16 cellular contexts compared by ENCODE assay signal in genomic region chr9:92846662-92847145, GRCh38. TPM values are rescaled to one million over a fixed set of nuclear protein-coding genes. Genes with fewer than 3 reads are reported as not detected.
DNase-seq lines count a peak whose midpoint lies in the region; ATAC-seq and TF ChIP-seq lines count a peak whose summit lies in the region.
"Had no signal": no experiment of that assay in that cellular context is flagged by ENCODE, and none has a peak within 500 bp of the region (broad histone marks: within the 10 kb centered on the region; RNA-seq: fewer than 3 reads in every experiment).

No MANE protein-coding gene starts in this region.

- H4K91ac ChIP-seq in mesenchymal stem cell (ENCODE audit: low read length) (no peak overlapping the region), H9 (ENCODE audit: insufficient read length, low read depth, low read length) (no peak overlapping the region)

- H2BK5ac ChIP-seq in mesenchymal stem cell (ENCODE audit: low read depth, low read length, poor library complexity, severe bottlenecking) (no peak overlapping the region), H9 (ENCODE audit: insufficient read length, low read length) (no peak overlapping the region)

- TF ChIP-seq CTCF in liver (IDR thresholded peaks at IDR 0.05; ENCODE audit: low read depth, low read length, missing input control) (no peak), right lobe of liver (IDR thresholded peaks at IDR 0.05) (no peak), coronary artery (IDR thresholded peaks at IDR 0.05) (no peak), H9 (conservative IDR thresholded peaks at IDR 0.05) (no peak)

- no peak for TF ChIP-seq POLR2A in right lobe of liver (IDR thresholded peaks at IDR 0.05)

- H3K4me2 ChIP-seq in mesenchymal stem cell (ENCODE audit: low read length, poor library complexity, severe bottlenecking) (no peak overlapping the region), H9 (ENCODE audit: insufficient read depth, insufficient read length, low read length) (no peak overlapping the region)

- no peak overlapping the region for H3K18ac ChIP-seq in mesenchymal stem cell (ENCODE audit: low read depth in 1 of 2, low read length in 2 of 2)
- H3K18ac ChIP-seq in H9 (ENCODE audit: insufficient read length, low read depth, low read length): no peak overlapping the region

- H3K27ac Mint-ChIP-seq in H9: no peak overlapping the region

- H3K23me2 ChIP-seq in H9 (ENCODE audit: insufficient read length, low read depth, low read length, poor library complexity, severe bottlenecking): no peaks in the 10 kb centered on the region

- 99% methylated on average over 1 of the region's 1 CpG for WGBS in liver
- WGBS in right lobe of liver (ENCODE audit: insufficient coverage, low coverage, low lambda C conversion rate, missing lambda C conversion rate): 100% methylated on average over 1 of the region's 1 CpG
- WGBS in mesenchymal stem cell: no CpG with 5 or more reads among the region's 1 CpG
- no CpG with 5 or more reads among the region's 1 CpG for whole genome bisulfite sequencing in H9 (ENCODE audit: extremely low coverage, insufficient read length, low lambda C conversion rate)

- no peaks in the 10 kb centered on the region for H4K20me1 ChIP-seq in H9 (ENCODE audit: control insufficient read depth, insufficient read depth, insufficient read length)

- no peak overlapping the region for H2BK12ac ChIP-seq in mesenchymal stem cell (ENCODE audit: low read length in 2 of 2)
- H2BK12ac ChIP-seq in H9 (ENCODE audit: insufficient read length, low read depth, low read length): no peak overlapping the region

- H3K27ac ChIP-seq in liver (ENCODE audit: low read depth in 1 of 2, low read length in 2 of 2) (no peak overlapping the region), right lobe of liver (no peak overlapping the region), coronary artery (no peak overlapping the region), mesenchymal stem cell (ENCODE audit: low read length, poor library complexity, severe bottlenecking) (no peak overlapping the region), H9 (ENCODE audit: insufficient read length, low read depth, low read length) (no peak overlapping the region)

- H3K9ac ChIP-seq in liver (ENCODE audit: low read depth in 1 of 2, low read length in 2 of 2): no peak overlapping the region
- H3K9ac ChIP-seq in mesenchymal stem cell (ENCODE audit: low read length): no peak overlapping the region
- no peak overlapping the region for H3K9ac ChIP-seq in H9 (ENCODE audit: extremely low read depth, insufficient read length, low read length)

- peaks cover 3% of the 10 kb centered on the region for H3K79me1 ChIP-seq in mesenchymal stem cell (replicated peaks; ENCODE audit: low read length, poor library complexity, severe bottlenecking)
- H3K79me1 ChIP-seq in H9 (ENCODE audit: insufficient read depth, low read depth, low read length, poor library complexity, severe bottlenecking): no peaks in the 10 kb centered on the region

- no peaks in the 10 kb centered on the region for H3K4me1 Mint-ChIP-seq in H9

- peaks cover 57 to 65% of the 10 kb centered on the region in 2 experiments for H3K9me3 Mint-ChIP-seq in H9

- no peak for TF ChIP-seq RAD21 in liver (IDR thresholded peaks at IDR 0.05)

- 0 out of 2 replicates have a peak, but pooled peaks cover 2% of the 10 kb centered on the region for H3K79me2 ChIP-seq in H9 (ENCODE audit: insufficient read depth, low read length)

- H3K27me3 ChIP-seq in liver (ENCODE audit: control insufficient read depth in 4 of 4, insufficient read depth in 4 of 4, low read length in 3 of 4): no peaks in the 10 kb centered on the region
- no peaks in the 10 kb centered on the region for H3K27me3 ChIP-seq in right lobe of liver
- no peaks in the 10 kb centered on the region for H3K27me3 ChIP-seq in mesenchymal stem cell (ENCODE audit: control insufficient read depth in 1 of 2, insufficient read depth in 1 of 2, low read length in 2 of 2)
- no peaks in the 10 kb centered on the region for H3K27me3 ChIP-seq in H9 (ENCODE audit: insufficient read depth, low read length)

- intact Hi-C loops in right lobe of liver (cut with DNase I): no loop called here

- H3K23ac ChIP-seq in mesenchymal stem cell (ENCODE audit: low read length in 2 of 2) (no peak overlapping the region), H9 (ENCODE audit: insufficient read length, low read depth, low read length) (no peak overlapping the region)

- no peak overlapping the region for H2BK120ac ChIP-seq in mesenchymal stem cell (ENCODE audit: low read depth, low read length)
- H2BK120ac ChIP-seq in H9 (ENCODE audit: low read depth, low read length, poor library complexity, severe bottlenecking): no peak overlapping the region

- H3K4me1 ChIP-seq in liver (ENCODE audit: control insufficient read depth in 4 of 4, insufficient read depth in 4 of 4, low read length in 3 of 4) (no peaks in the 10 kb centered on the region), right lobe of liver (no peaks in the 10 kb centered on the region), mesenchymal stem cell (ENCODE audit: control insufficient read depth, insufficient read depth, low read depth, low read length) (no peaks in the 10 kb centered on the region), H9 (ENCODE audit: insufficient read depth, low read length) (no peaks in the 10 kb centered on the region)
- H3K4me1 ChIP-seq: Caco-2 had no signal

- no peak overlapping the region for H2BK20ac ChIP-seq in H9 (ENCODE audit: low read depth, low read length, poor library complexity, severe bottlenecking)

- peaks cover 30 to 73% (median 41%) of the 10 kb centered on the region in 4 donors for H3K9me3 ChIP-seq in liver (ENCODE audit: control insufficient read depth in 4 of 4, low read length in 3 of 4)
- H3K9me3 ChIP-seq in right lobe of liver: peaks cover 4 to 52% (median 24%) of the 10 kb centered on the region in 4 donors
- peaks cover 94% of the 10 kb centered on the region for H3K9me3 ChIP-seq in mesenchymal stem cell (ENCODE audit: control insufficient read depth, low read length)
- peaks cover 33% of the 10 kb centered on the region for H3K9me3 ChIP-seq in H9 (ENCODE audit: control insufficient read depth, low read depth, low read length)
- H3K9me3 ChIP-seq: Caco-2 had no signal

- H3K36me3 Mint-ChIP-seq in H9 (ENCODE audit: insufficient read depth in 1 of 3, low read depth in 3 of 3): peaks cover 70 to 89% (median 82%) of the 10 kb centered on the region in 3 experiments

- H4K8ac ChIP-seq in mesenchymal stem cell (ENCODE audit: low read length) (no peak overlapping the region), H9 (replicated peaks; ENCODE audit: insufficient read length, low read depth, low read length) (no peak overlapping the region)

- H3T11ph ChIP-seq in H9 (ENCODE audit: low read length): no peak overlapping the region

- no peaks in the 10 kb centered on the region for H3K27me3 Mint-ChIP-seq in H9 (ENCODE audit: low read depth)

- ATAC-seq in right lobe of liver (no peak), GM21528 (IDR thresholded peaks at IDR 0.05; ENCODE audit: low FRiP score, unreplicated experiment) (no peak)
- ATAC-seq: HepG2 had no signal

- H3K36me3 ChIP-seq in liver (ENCODE audit: control insufficient read depth in 4 of 4, insufficient read depth in 3 of 4, low read depth in 1 of 4, low read length in 3 of 4) (peaks cover 5 to 40% (median 39%) of the 10 kb centered on the region in 4 donors), right lobe of liver (peaks cover 0 to 39% (median 7%) of the 10 kb centered on the region in 4 donors), mesenchymal stem cell (ENCODE audit: control insufficient read depth in 1 of 2, insufficient read depth in 2 of 2, low read depth in 1 of 2, low read length in 2 of 2) (peaks cover 25 to 60% of the 10 kb centered on the region in 2 experiments)

- H3K56ac ChIP-seq in H9 (ENCODE audit: insufficient read length, low read depth, low read length): no peak overlapping the region

- H4K5ac ChIP-seq in H9 (ENCODE audit: insufficient read length, low read depth, low read length): no peak overlapping the region

- H3K4me3 ChIP-seq in liver (ENCODE audit: low read depth in 1 of 3, low read length in 3 of 3): peak overlapping the region in 2 of 3 donors; percentile 49 to 60
- H3K4me3 ChIP-seq in right lobe of liver: no peak overlapping the region
- H3K4me3 ChIP-seq in coronary artery: peak overlapping the region; percentile 6
- peak overlapping the region in 1 of 2 experiments; percentile 39 for H3K4me3 ChIP-seq in mesenchymal stem cell (ENCODE audit: insufficient read depth in 1 of 2, low read depth in 1 of 2, low read length in 2 of 2)

- H3K14ac ChIP-seq in mesenchymal stem cell (ENCODE audit: low read length in 2 of 2): no peak overlapping the region
- no peak overlapping the region for H3K14ac ChIP-seq in H9 (ENCODE audit: insufficient read depth, low read length)

- no peak overlapping the region for H3K4me3 Mint-ChIP-seq in H9

- DNase-seq in right lobe of liver (no peak), coronary artery (ENCODE audit: low spot score) (no peak), mesenchymal stem cell (peak; percentile 5), NCI-H1930 (lab: John Stamatoyannopoulos, UW) (no peak), hypothalamus (lab: John Stamatoyannopoulos, UW) (no peak), H9 (no peak)
- DNase-seq: Caco-2, DMS79, Kasumi-1, NCI-H1417, NCI-H2029, NCI-H524, SHP77 treated with DMSO at 0.1 percent for 48 hours had no signal

- H2BK15ac ChIP-seq in mesenchymal stem cell (ENCODE audit: low read depth, poor library complexity, severe bottlenecking) (no peak overlapping the region), H9 (ENCODE audit: low read depth, low read length) (no peak overlapping the region)

- H3K4ac ChIP-seq in mesenchymal stem cell (ENCODE audit: low read depth in 1 of 2, low read length in 2 of 2) (no peak overlapping the region), H9 (ENCODE audit: low read depth, low read length) (no peak overlapping the region)

- no peak overlapping the region for H2AFZ ChIP-seq in mesenchymal stem cell (ENCODE audit: low read depth, low read length)
- no peak overlapping the region for H2AFZ ChIP-seq in H9 (ENCODE audit: low read length)

- no peak overlapping the region for H2AK5ac ChIP-seq in mesenchymal stem cell (ENCODE audit: low read length, severe bottlenecking)
- H2AK5ac ChIP-seq in H9 (ENCODE audit: insufficient read length, low read length): no peak overlapping the region

TF ChIP-seq in liver, 16 proteins besides CTCF, POLR2A, EP300 and RAD21 (continues in another document):
- TF ChIP-seq MAX (IDR thresholded peaks at IDR 0.05): no peak

RNA-seq across cellular contexts. Expression of gene ZNF484, which starts 31.1 kb away (rescaled TPM):
- total RNA-seq in liver: 1 to 10 TPM; 6.3 to 7.2 TPM
- 1 to 10 TPM in 1 of 2 donors, under 1 TPM in 1; 0.83 to 1.1 TPM for polyA plus RNA-seq in liver
- total RNA-seq in right lobe of liver: 1 to 10 TPM; 1.6 to 3.7 (median 2.8) TPM
- polyA plus RNA-seq in mesenchymal stem cell (2013, experiment 1 of 2): 2.7 TPM
- polyA plus RNA-seq in mesenchymal stem cell (2013, experiment 2 of 2): 2.3 TPM
- 9.1 and 10.2 TPM in 2 replicates for total RNA-seq in H9 (2021)

Comparison
In these comparisons a context has a peak if more than half of its experiments do, and no peak if none do; other contexts are left out.
1. H3K4me3 ChIP-seq: peak in liver (2 of 3) and coronary artery (single experiment); none in right lobe of liver (0 of 3).